Comparison of ENCODE assay signal across 20 cellular contexts in genomic region chr2:239211391-239212094, GRCh38.
DNase-seq lines count a peak whose midpoint lies in the region; ATAC-seq and TF ChIP-seq lines count a peak whose summit lies in the region.
"Had no signal": no experiment of that assay in that cellular context is flagged by ENCODE, and none has a peak within 500 bp of the region (broad histone marks: within the 10 kb centered on the region; RNA-seq: fewer than 3 reads in every experiment).

No MANE protein-coding gene starts in this region.

- peaks cover 51% of the 10 kb centered on the region for H3K4me1 ChIP-seq in CD4-positive, alpha-beta memory T cell (ENCODE audit: insufficient read depth, low read length)

- peaks cover 0 to 4% of the 10 kb centered on the region in 2 donors for H3K36me3 Mint-ChIP-seq in CD4-positive, alpha-beta memory T cell
- no peaks in the 10 kb centered on the region for H3K36me3 Mint-ChIP-seq in WTC11

- no peaks in the 10 kb centered on the region for H3K36me3 ChIP-seq in CD4-positive, alpha-beta memory T cell (ENCODE audit: insufficient read depth, low read length)
- H3K36me3 ChIP-seq: MG63, suprapubic skin had no signal

- no peaks in the 10 kb centered on the region for H3K9me3 Mint-ChIP-seq in CD4-positive, alpha-beta memory T cell
- H3K9me3 Mint-ChIP-seq in WTC11, result no peaks in the 10 kb centered on the region
- H3K9me3 Mint-ChIP-seq: activated B cell treated with CpG ODN at 0.5 μM for 24 hours had no signal

- no peak for ATAC-seq in WTC11
- no peak for ATAC-seq in HG02571 (IDR thresholded peaks at IDR 0.05; ENCODE audit: unreplicated experiment)
- ATAC-seq: body of pancreas had no signal

- no peak for DNase-seq in CD4-positive, alpha-beta memory T cell
- DNase-seq in WTC11 (ENCODE audit: low spot score), result no peak
- peak; percentile 58 for DNase-seq in cardiac septum (ENCODE audit: low spot score)
- DNase-seq in renal cortical epithelial cell (ENCODE audit: low read depth), result peak; percentile 36
- DNase-seq in NCI-H345 treated with DMSO at 0.1 percent for 48 hours (lab: John Stamatoyannopoulos, UW; ENCODE audit: unreplicated experiment), result no peak
- DNase-seq in HuH-7.5 (ENCODE audit: low spot score), result no peak
- DNase-seq: activated B cell treated with CpG ODN at 0.5 μM for 24 hours, activated gamma-delta T cell, AML-193, body of pancreas, hippocampal formation, mesenchymal stem cell, MG63, NCI-H1694 treated with DMSO at 0.1 percent for 48 hours, NCI-H446 treated with DMSO at 0.1 percent for 48 hours, occipital lobe, SHP77 treated with DMSO at 0.1 percent for 48 hours, T-helper 2 cell had no signal

- POLR2A ChIA-PET in CD4-positive, alpha-beta memory T cell (lab: Charles Lee; ENCODE audit: partially characterized antibody), result no interaction called here
- POLR2A ChIA-PET in WTC11 (lab: Charles Lee), result no interaction called here

- peaks cover 45 to 82% (median 60%) of the 10 kb centered on the region in 4 donors for H3K4me1 Mint-ChIP-seq in CD4-positive, alpha-beta memory T cell
- H3K4me1 Mint-ChIP-seq in WTC11, result peaks cover 75% of the 10 kb centered on the region

- no peak overlapping the region for H3K4me3 ChIP-seq in CD4-positive, alpha-beta memory T cell (ENCODE audit: low read length in 2 of 2)
- H3K4me3 ChIP-seq: body of pancreas, MG63, suprapubic skin had no signal

- CTCF ChIA-PET in CD4-positive, alpha-beta memory T cell (lab: Charles Lee; ENCODE audit: partially characterized antibody), result no interaction called here
- CTCF ChIA-PET in WTC11 (lab: Charles Lee), result no interaction called here

- H3K4me3 Mint-ChIP-seq in CD4-positive, alpha-beta memory T cell, result peak overlapping the region in 1 of 8 donors; percentile 13
- no peak overlapping the region for H3K4me3 Mint-ChIP-seq in WTC11
- H3K4me3 Mint-ChIP-seq: activated B cell treated with CpG ODN at 0.5 μM for 24 hours had no signal

- no peak overlapping the region for H3K27ac ChIP-seq in CD4-positive, alpha-beta memory T cell (ENCODE audit: low read depth, low read length)
- H3K27ac ChIP-seq: body of pancreas, suprapubic skin had no signal

- no peak for TF ChIP-seq CTCF in WTC11 (IDR thresholded peaks at IDR 0.05)

- intact Hi-C loops in CD4-positive, alpha-beta memory T cell (cut with micrococcal nuclease), result loop anchor here (10.0 kb wide), 1 partner anchor 47 kb away; no protein-coding TSS in a partner anchor
- intact Hi-C loops in cardiac septum (cut with DNase I), result no loop called here

- H3K27me3 Mint-ChIP-seq in CD4-positive, alpha-beta memory T cell, result no peaks in the 10 kb centered on the region
- no peaks in the 10 kb centered on the region for H3K27me3 Mint-ChIP-seq in WTC11 (ENCODE audit: low read depth)

- H3K27me3 ChIP-seq in CD4-positive, alpha-beta memory T cell (ENCODE audit: insufficient read depth, low read length), result no peaks in the 10 kb centered on the region
- H3K27me3 ChIP-seq: body of pancreas, MG63, suprapubic skin had no signal

- H3K9me3 ChIP-seq in CD4-positive, alpha-beta memory T cell (ENCODE audit: control insufficient read depth in 1 of 2, low read length in 2 of 2), result no peaks in the 10 kb centered on the region
- H3K9me3 ChIP-seq: body of pancreas, MG63, suprapubic skin had no signal

- peak overlapping the region in 4 of 7 donors; percentile 11 to 63 (median 41) for H3K27ac Mint-ChIP-seq in CD4-positive, alpha-beta memory T cell
- 0 out of 2 replicates have a peak overlapping the region, but pooled peaks have one; percentile 36 for H3K27ac Mint-ChIP-seq in WTC11
- H3K27ac Mint-ChIP-seq: activated B cell treated with CpG ODN at 0.5 μM for 24 hours had no signal

TF ChIP-seq in WTC11, 78 proteins besides CTCF, POLR2A, EP300 and RAD21:
- TF ChIP-seq SP1 (CRISPR knock-in tag; conservative IDR thresholded peaks at IDR 0.05) (no peak), NR3C1 (CRISPR knock-in tag; conservative IDR thresholded peaks at IDR 0.05; ENCODE audit: low read depth) (no peak), E2F5 (CRISPR knock-in tag; IDR thresholded peaks at IDR 0.05) (no peak), SMAD4 (CRISPR knock-in tag; IDR thresholded peaks at IDR 0.05) (no peak), NR2C2 (CRISPR knock-in tag; IDR thresholded peaks at IDR 0.05) (no peak)

Comparison
In these comparisons a context has a peak if more than half of its experiments do, and no peak if none do; other contexts are left out.
1. DNase-seq: peak in cardiac septum (single experiment) and renal cortical epithelial cell (single experiment); none in CD4-positive, alpha-beta memory T cell (0 of 5), WTC11 (single experiment), NCI-H345 treated with DMSO at 0.1 percent for 48 hours (single experiment) and HuH-7.5 (single experiment).